Comparison of ENCODE assay signal across 8 cellular contexts in the genomic region with DNA sequence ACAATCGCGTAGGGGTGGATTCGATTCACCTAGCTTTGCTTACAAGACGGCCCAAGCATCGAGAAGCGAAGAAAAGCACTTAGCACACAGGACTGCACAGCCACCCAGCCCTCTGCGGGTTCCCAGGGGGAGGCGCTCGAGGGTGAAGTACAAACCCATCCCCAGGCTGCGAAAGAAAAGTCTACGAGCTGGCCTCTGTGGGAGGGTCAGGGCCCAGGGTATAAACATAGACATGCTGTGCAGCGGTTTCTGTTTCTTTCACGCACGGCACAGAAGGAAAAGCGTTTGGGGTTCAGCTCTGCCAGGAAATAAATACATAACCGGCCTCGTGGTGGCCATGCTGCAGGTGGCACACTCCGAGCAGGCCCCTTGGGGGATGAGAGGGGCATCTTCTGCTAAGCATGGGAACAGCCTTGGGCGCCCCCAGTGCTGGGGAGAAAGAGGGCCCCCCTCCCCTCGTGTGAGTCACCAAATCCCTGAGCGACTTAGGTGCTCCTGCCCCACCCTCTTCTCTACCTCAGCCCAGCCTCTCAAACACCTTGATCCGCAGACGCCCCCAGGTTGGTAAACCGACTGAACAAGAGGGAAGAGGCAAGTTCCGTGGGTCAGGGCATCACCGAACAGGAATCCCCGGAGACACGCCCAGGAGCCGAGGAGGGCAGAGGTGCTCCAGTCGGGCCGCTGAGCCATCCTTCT.
A peak's percentile ranks its signal among the peaks of the same experiment; 100 is the strongest.
DNase-seq lines count a peak whose midpoint lies in the region; ATAC-seq and FAIRE-seq lines count a peak whose summit lies in the region.

No MANE protein-coding gene starts in this region.

- H3K4me3 ChIP-seq in BLaER1 treated with 17β-estradiol and CSF1 and Interleukin-3, amounts not matched to agents 10 nM and 100 nM, result peak overlapping the region; percentile 30 to 59 (median 44)

- H3K4me2 ChIP-seq in BLaER1 treated with 17β-estradiol and CSF1 and Interleukin-3, amounts not matched to agents 10 nM and 100 nM, result peak overlapping the region; percentile 74 to 95 (median 86)

- no peaks in the 10 kb centered on the region for H3K9me3 Mint-ChIP-seq in naive thymus-derived CD8-positive, alpha-beta T cell

- POLR2A ChIA-PET in naive thymus-derived CD8-positive, alpha-beta T cell (lab: Charles Lee), result interaction anchor here (0.5 to 4.0 kb wide), 15 partner anchors 8 to 309 kb away, joined by 3 to 19 read pairs (median 6); a partner anchor contains a TSS

- H3K9ac ChIP-seq in BLaER1 treated with 17β-estradiol and CSF1 and Interleukin-3, amounts not matched to agents 10 nM and 100 nM, result peak overlapping the region; percentile 51 to 71 (median 63); a peak in 21 of 22 replicates

- H3K36me3 ChIP-seq in BLaER1 treated with 17β-estradiol and CSF1 and Interleukin-3, amounts not matched to agents 10 nM and 100 nM, result peaks cover 0 to 13% (median 9%) of the 10 kb centered on the region in 11 experiments; a peak in 7 of 22 replicates

- H3K27ac Mint-ChIP-seq in naive thymus-derived CD8-positive, alpha-beta T cell, result peak overlapping the region; percentile 24 to 90 (median 81)

- H3K4me1 Mint-ChIP-seq in naive thymus-derived CD8-positive, alpha-beta T cell, result peaks cover 11 to 39% (median 31%) of the 10 kb centered on the region in 4 donors

- H3K9me3 ChIP-seq in BLaER1 treated with 17β-estradiol and CSF1 and Interleukin-3, amounts not matched to agents 10 nM and 100 nM (replicated peaks in 1 of 11), result peaks cover 5 to 20% (median 12%) of the 10 kb centered on the region in 11 experiments; a peak in 19 of 22 replicates

- ATAC-seq in GM19468 (IDR thresholded peaks at IDR 0.05; ENCODE audit: extremely low read depth, unreplicated experiment) (peak; percentile 74), HG03565 (IDR thresholded peaks at IDR 0.05; ENCODE audit: unreplicated experiment) (peak; percentile 79)
- ATAC-seq in naive thymus-derived CD8-positive, alpha-beta T cell, result peak; percentile 96

- no peak for FAIRE-seq in HTR-8/SVneo (lab: Jason Lieb, UNC)

- no peaks in the 10 kb centered on the region for H3K36me3 Mint-ChIP-seq in naive thymus-derived CD8-positive, alpha-beta T cell

- no peaks in the 10 kb centered on the region for H4K20me1 ChIP-seq in BLaER1 treated with 17β-estradiol and CSF1 and Interleukin-3, amounts not matched to agents 10 nM and 100 nM

- H3K4me3 Mint-ChIP-seq in naive thymus-derived CD8-positive, alpha-beta T cell, result peak overlapping the region; percentile 69 to 86 (median 76)

- H3K27ac ChIP-seq in BLaER1 treated with 17β-estradiol and CSF1 and Interleukin-3, amounts not matched to agents 10 nM and 100 nM, result peak overlapping the region in 10 of 11 experiments; percentile 37 to 79 (median 68); a peak in 19 of 22 replicates

- peak; percentile 53 for DNase-seq in activated T-cell treated with anti-CD3 and anti-CD28 coated beads for 4 hours
- peak; percentile 48 to 81 (median 61) for DNase-seq in naive thymus-derived CD8-positive, alpha-beta T cell
- no peak for DNase-seq in HTR-8/SVneo (ENCODE audit: insufficient read length, low spot score)
- no peak for DNase-seq in NCI-H226
- no peak for DNase-seq in hippocampal formation (lab: John Stamatoyannopoulos, UW)

- peaks cover 35 to 56% (median 52%) of the 10 kb centered on the region in 10 experiments for H3K4me1 ChIP-seq in BLaER1 treated with 17β-estradiol and CSF1 and Interleukin-3, amounts not matched to agents 10 nM and 100 nM

- H3K27me3 ChIP-seq in BLaER1 treated with 17β-estradiol and CSF1 and Interleukin-3, amounts not matched to agents 10 nM and 100 nM, result no peaks in the 10 kb centered on the region

- H3K27me3 Mint-ChIP-seq in naive thymus-derived CD8-positive, alpha-beta T cell, result no peaks in the 10 kb centered on the region

Comparison
In these comparisons a context has a peak if more than half of its experiments do, and no peak if none do; other contexts are left out.
1. DNase-seq: peak in activated T-cell treated with anti-CD3 and anti-CD28 coated beads for 4 hours (single experiment) and naive thymus-derived CD8-positive, alpha-beta T cell (10 of 10); none in HTR-8/SVneo (single experiment), NCI-H226 (single experiment) and hippocampal formation (0 of 2).
2. Peak in every context shown above with its lines, with median percentiles within 50 percentile points of each other: ATAC-seq.